In the genomic region with DNA sequence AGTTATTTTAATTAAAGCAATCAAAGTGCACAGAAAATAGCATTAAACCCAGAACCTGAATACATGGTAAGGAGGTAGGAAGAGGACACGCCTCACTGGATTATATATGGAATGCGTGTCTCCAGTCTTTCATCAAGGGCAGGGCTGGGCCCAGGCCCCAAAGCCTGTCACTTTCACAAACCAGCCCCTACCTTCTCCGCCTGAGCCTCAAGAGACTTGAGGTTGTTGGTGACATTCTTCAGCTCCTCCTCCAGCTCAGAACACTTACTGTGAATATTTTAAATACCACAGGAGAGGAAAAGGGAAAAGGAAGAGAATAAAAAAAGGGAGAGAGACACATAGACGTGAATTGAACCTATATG, we compare ENCODE assay signal across 14 cellular contexts. TPM values are rescaled to one million over a fixed set of nuclear protein-coding genes. Genes with fewer than 3 reads are reported as not detected.
DNase-seq lines count a peak whose midpoint lies in the region; ATAC-seq and TF ChIP-seq lines count a peak whose summit lies in the region.
"Had no signal": no experiment of that assay in that cellular context is flagged by ENCODE, and none has a peak within 500 bp of the region (broad histone marks: within the 10 kb centered on the region; RNA-seq: fewer than 3 reads in every experiment).

No MANE protein-coding gene starts in this region.

- peaks cover 43% of the 10 kb centered on the region for H3K4me1 Mint-ChIP-seq in activated CD4-positive, alpha-beta T cell treated with anti-CD3 and anti-CD28 coated beads, Interleukin-2, amount 10 ng/mL, durations not matched to agents 24 days and 14 days
- H3K4me1 Mint-ChIP-seq in activated T-helper 1 cell treated with anti-CD3 and anti-CD28 coated beads, Interleukin-12 subunit alpha, Interleukin-12 subunit beta, Interleukin-2, Interleukin-4 antibody, amounts not matched to agents 30 ng/mL and 10 ng/mL and 1 ng/mL, durations not matched to agents 14 hours and 24 hours and 36 hours (ENCODE audit: low read depth), result peaks cover 51% of the 10 kb centered on the region
- H3K4me1 Mint-ChIP-seq in immature natural killer cell, result peaks cover 24 to 61% of the 10 kb centered on the region in 2 donors
- peaks cover 57% of the 10 kb centered on the region for H3K4me1 Mint-ChIP-seq in stimulated activated effector memory CD8-positive, alpha-beta T cell treated with anti-CD3 and anti-CD28 coated beads, Interleukin-12 subunit alpha, Interleukin-12 subunit beta, amount 100 ng/mL, for 72 hours

- no peaks in the 10 kb centered on the region for H3K9me3 Mint-ChIP-seq in activated CD4-positive, alpha-beta T cell treated with anti-CD3 and anti-CD28 coated beads, Interleukin-2, amount 10 ng/mL, durations not matched to agents 24 days and 14 days
- H3K9me3 Mint-ChIP-seq in activated T-helper 1 cell treated with anti-CD3 and anti-CD28 coated beads, Interleukin-12 subunit alpha, Interleukin-12 subunit beta, Interleukin-2, Interleukin-4 antibody, amounts not matched to agents 30 ng/mL and 10 ng/mL and 1 ng/mL, durations not matched to agents 14 hours and 24 hours and 36 hours, result no peaks in the 10 kb centered on the region
- H3K9me3 Mint-ChIP-seq in immature natural killer cell, result no peaks in the 10 kb centered on the region
- H3K9me3 Mint-ChIP-seq in stimulated activated effector memory CD8-positive, alpha-beta T cell treated with anti-CD3 and anti-CD28 coated beads, Interleukin-12 subunit alpha, Interleukin-12 subunit beta, amount 100 ng/mL, for 72 hours, result no peaks in the 10 kb centered on the region
- H3K9me3 Mint-ChIP-seq: nephron had no signal

- intact Hi-C loops in activated CD4-positive, alpha-beta T cell treated with anti-CD3 and anti-CD28 coated beads, Interleukin-2, amount 10 ng/mL, durations not matched to agents 24 days and 14 days (cut with micrococcal nuclease), result loop anchor here (1.0 kb wide), 1 partner anchor 11 kb away; no protein-coding TSS in a partner anchor
- intact Hi-C loops in activated T-helper 1 cell treated with anti-CD3 and anti-CD28 coated beads, Interleukin-12 subunit alpha, Interleukin-12 subunit beta, Interleukin-2, Interleukin-4 antibody, amounts not matched to agents 30 ng/mL and 10 ng/mL and 1 ng/mL, durations not matched to agents 14 hours and 24 hours and 36 hours (cut with micrococcal nuclease), result loop anchor here (1.0 to 2.0 kb wide), 4 partner anchors 11 to 500 kb away; a partner anchor contains a TSS

- no peak for TF ChIP-seq CTCF in GM20000 (IDR thresholded peaks at IDR 0.05; ENCODE audit: extremely low read depth, missing control alignments)

- ATAC-seq in stimulated activated effector memory CD8-positive, alpha-beta T cell treated with anti-CD3 and anti-CD28 coated beads, Interleukin-12 subunit alpha, Interleukin-12 subunit beta, amount 100 ng/mL, for 72 hours, result no peak
- ATAC-seq in HG03439 (IDR thresholded peaks at IDR 0.05; ENCODE audit: unreplicated experiment), result no peak
- ATAC-seq: foreskin keratinocyte had no signal

- no peak overlapping the region for H3K4me3 Mint-ChIP-seq in activated CD4-positive, alpha-beta T cell treated with anti-CD3 and anti-CD28 coated beads, Interleukin-2, amount 10 ng/mL, durations not matched to agents 24 days and 14 days
- no peak overlapping the region for H3K4me3 Mint-ChIP-seq in activated T-helper 1 cell treated with anti-CD3 and anti-CD28 coated beads, Interleukin-12 subunit alpha, Interleukin-12 subunit beta, Interleukin-2, Interleukin-4 antibody, amounts not matched to agents 30 ng/mL and 10 ng/mL and 1 ng/mL, durations not matched to agents 14 hours and 24 hours and 36 hours
- no peak overlapping the region for H3K4me3 Mint-ChIP-seq in immature natural killer cell
- H3K4me3 Mint-ChIP-seq in stimulated activated effector memory CD8-positive, alpha-beta T cell treated with anti-CD3 and anti-CD28 coated beads, Interleukin-12 subunit alpha, Interleukin-12 subunit beta, amount 100 ng/mL, for 72 hours, result peak overlapping the region; percentile 30
- H3K4me3 Mint-ChIP-seq: nephron had no signal

- peaks cover 70% of the 10 kb centered on the region for H3K36me3 Mint-ChIP-seq in activated CD4-positive, alpha-beta T cell treated with anti-CD3 and anti-CD28 coated beads, Interleukin-2, amount 10 ng/mL, durations not matched to agents 24 days and 14 days (ENCODE audit: low read depth)
- H3K36me3 Mint-ChIP-seq in activated T-helper 1 cell treated with anti-CD3 and anti-CD28 coated beads, Interleukin-12 subunit alpha, Interleukin-12 subunit beta, Interleukin-2, Interleukin-4 antibody, amounts not matched to agents 30 ng/mL and 10 ng/mL and 1 ng/mL, durations not matched to agents 14 hours and 24 hours and 36 hours (ENCODE audit: low read depth), result peaks cover 62% of the 10 kb centered on the region
- peaks cover 21 to 57% (median 47%) of the 10 kb centered on the region in 3 donors for H3K36me3 Mint-ChIP-seq in immature natural killer cell
- peaks cover 100% of the 10 kb centered on the region for H3K36me3 Mint-ChIP-seq in stimulated activated effector memory CD8-positive, alpha-beta T cell treated with anti-CD3 and anti-CD28 coated beads, Interleukin-12 subunit alpha, Interleukin-12 subunit beta, amount 100 ng/mL, for 72 hours

- H3K27me3 Mint-ChIP-seq in activated CD4-positive, alpha-beta T cell treated with anti-CD3 and anti-CD28 coated beads, Interleukin-2, amount 10 ng/mL, durations not matched to agents 24 days and 14 days, result no peaks in the 10 kb centered on the region
- no peaks in the 10 kb centered on the region for H3K27me3 Mint-ChIP-seq in activated T-helper 1 cell treated with anti-CD3 and anti-CD28 coated beads, Interleukin-12 subunit alpha, Interleukin-12 subunit beta, Interleukin-2, Interleukin-4 antibody, amounts not matched to agents 30 ng/mL and 10 ng/mL and 1 ng/mL, durations not matched to agents 14 hours and 24 hours and 36 hours (ENCODE audit: insufficient read depth)
- H3K27me3 Mint-ChIP-seq in immature natural killer cell (ENCODE audit: low read depth in 3 of 3), result peaks cover 0 to 2% (median 1%) of the 10 kb centered on the region in 3 donors

- peak overlapping the region; percentile 88 for H3K27ac Mint-ChIP-seq in activated CD4-positive, alpha-beta T cell treated with anti-CD3 and anti-CD28 coated beads, Interleukin-2, amount 10 ng/mL, durations not matched to agents 24 days and 14 days
- H3K27ac Mint-ChIP-seq in activated T-helper 1 cell treated with anti-CD3 and anti-CD28 coated beads, Interleukin-12 subunit alpha, Interleukin-12 subunit beta, Interleukin-2, Interleukin-4 antibody, amounts not matched to agents 30 ng/mL and 10 ng/mL and 1 ng/mL, durations not matched to agents 14 hours and 24 hours and 36 hours, result peak overlapping the region; percentile 87
- H3K27ac Mint-ChIP-seq in immature natural killer cell, result peak overlapping the region in 4 of 6 donors; percentile 6 to 50 (median 32)
- H3K27ac Mint-ChIP-seq in stimulated activated effector memory CD8-positive, alpha-beta T cell treated with anti-CD3 and anti-CD28 coated beads, Interleukin-12 subunit alpha, Interleukin-12 subunit beta, amount 100 ng/mL, for 72 hours, result peak overlapping the region; percentile 89
- H3K27ac Mint-ChIP-seq: nephron had no signal

- DNase-seq in activated CD4-positive, alpha-beta T cell treated with anti-CD3 and anti-CD28 coated beads, Interleukin-2, amount 10 ng/mL, durations not matched to agents 24 days and 14 days, result no peak
- no peak for DNase-seq in activated CD4-positive, alpha-beta T cell treated with anti-CD3 and anti-CD28 coated beads for 48 hours
- DNase-seq in activated T-helper 1 cell treated with anti-CD3 and anti-CD28 coated beads, Interleukin-12 subunit alpha, Interleukin-12 subunit beta, Interleukin-2, Interleukin-4 antibody, amounts not matched to agents 30 ng/mL and 10 ng/mL and 1 ng/mL, durations not matched to agents 14 hours and 24 hours and 36 hours (ENCODE audit: low spot score), result no peak
- DNase-seq in immature natural killer cell (no peak), GM20000 (ENCODE audit: low spot score) (no peak), kidney tubule cell (ENCODE audit: low spot score) (no peak)
- no peak for DNase-seq in stimulated activated effector memory CD8-positive, alpha-beta T cell treated with anti-CD3 and anti-CD28 coated beads, Interleukin-12 subunit alpha, Interleukin-12 subunit beta, amount 100 ng/mL, for 72 hours (ENCODE audit: low spot score in 2 of 2)
- DNase-seq: EL, MG63, NCI-H1694 treated with DMSO at 0.1 percent for 48 hours had no signal

RNA-seq across cellular contexts. Expression of a gene that starts 16.3 kb away (rescaled TPM):
- total RNA-seq in activated CD4-positive, alpha-beta T cell treated with anti-CD3 and anti-CD28 coated beads, Interleukin-2, amount 10 ng/mL, durations not matched to agents 24 days and 14 days, result 0.02 TPM in 1 of 2 replicates, not detected in the other
- total RNA-seq in activated T-helper 1 cell treated with anti-CD3 and anti-CD28 coated beads, Interleukin-12 subunit alpha, Interleukin-12 subunit beta, Interleukin-2, Interleukin-4 antibody, amounts not matched to agents 30 ng/mL and 10 ng/mL and 1 ng/mL, durations not matched to agents 14 hours and 24 hours and 36 hours, result 0.12 TPM in 1 of 2 replicates, not detected in the other
- under 1 TPM in 1 of 3 donors, not detected in 2; 0.13 TPM for polyA plus RNA-seq in immature natural killer cell
- total RNA-seq: foreskin keratinocyte had no signal
- polyA plus RNA-seq: foreskin keratinocyte had no signal

RNA-seq across cellular contexts. Expression of a gene that starts 20.7 kb away (rescaled TPM):
- 633 and 635 TPM in 2 replicates for total RNA-seq in activated CD4-positive, alpha-beta T cell treated with anti-CD3 and anti-CD28 coated beads, Interleukin-2, amount 10 ng/mL, durations not matched to agents 24 days and 14 days
- total RNA-seq in activated T-helper 1 cell treated with anti-CD3 and anti-CD28 coated beads, Interleukin-12 subunit alpha, Interleukin-12 subunit beta, Interleukin-2, Interleukin-4 antibody, amounts not matched to agents 30 ng/mL and 10 ng/mL and 1 ng/mL, durations not matched to agents 14 hours and 24 hours and 36 hours, result 665 and 668 TPM in 2 replicates
- 1,000 to 10,000 TPM; 1,142 to 1,239 (median 1,223) TPM for polyA plus RNA-seq in immature natural killer cell

RNA-seq across cellular contexts. Expression of a gene that starts 34.9 kb away (rescaled TPM):
- not detected in 2 replicates for total RNA-seq in activated CD4-positive, alpha-beta T cell treated with anti-CD3 and anti-CD28 coated beads, Interleukin-2, amount 10 ng/mL, durations not matched to agents 24 days and 14 days
- total RNA-seq in activated T-helper 1 cell treated with anti-CD3 and anti-CD28 coated beads, Interleukin-12 subunit alpha, Interleukin-12 subunit beta, Interleukin-2, Interleukin-4 antibody, amounts not matched to agents 30 ng/mL and 10 ng/mL and 1 ng/mL, durations not matched to agents 14 hours and 24 hours and 36 hours, result not detected in 2 replicates
- not detected for polyA plus RNA-seq in immature natural killer cell
- total RNA-seq: cardiac septum, foreskin keratinocyte had no signal
- polyA plus RNA-seq: foreskin keratinocyte had no signal

RNA-seq across cellular contexts. Expression of a gene that starts 49.6 kb away (rescaled TPM):
- 277 and 281 TPM in 2 replicates for total RNA-seq in activated CD4-positive, alpha-beta T cell treated with anti-CD3 and anti-CD28 coated beads, Interleukin-2, amount 10 ng/mL, durations not matched to agents 24 days and 14 days
- total RNA-seq in activated T-helper 1 cell treated with anti-CD3 and anti-CD28 coated beads, Interleukin-12 subunit alpha, Interleukin-12 subunit beta, Interleukin-2, Interleukin-4 antibody, amounts not matched to agents 30 ng/mL and 10 ng/mL and 1 ng/mL, durations not matched to agents 14 hours and 24 hours and 36 hours, result 258 and 284 TPM in 2 replicates
- polyA plus RNA-seq in immature natural killer cell, result 10 to 100 TPM; 23.1 to 72.4 (median 52.4) TPM

Comparison
In these comparisons a context has a peak if more than half of its experiments do, and no peak if none do; other contexts are left out.
1. H3K27ac Mint-ChIP-seq: peak in every context shown above with its lines; median percentile 89 in stimulated activated effector memory CD8-positive, alpha-beta T cell treated with anti-CD3 and anti-CD28 coated beads, Interleukin-12 subunit alpha, Interleukin-12 subunit beta, amount 100 ng/mL, for 72 hours; 88 in activated CD4-positive, alpha-beta T cell treated with anti-CD3 and anti-CD28 coated beads, Interleukin-2, amount 10 ng/mL, durations not matched to agents 24 days and 14 days; 87 in activated T-helper 1 cell treated with anti-CD3 and anti-CD28 coated beads, Interleukin-12 subunit alpha, Interleukin-12 subunit beta, Interleukin-2, Interleukin-4 antibody, amounts not matched to agents 30 ng/mL and 10 ng/mL and 1 ng/mL, durations not matched to agents 14 hours and 24 hours and 36 hours; 32 in immature natural killer cell.